21 cellular contexts compared by ENCODE assay signal in genomic region chr13:48449656-48450055, GRCh38. TPM values are rescaled to one million over a fixed set of nuclear protein-coding genes. Genes with fewer than 3 reads are reported as not detected.
DNase-seq lines count a peak whose midpoint lies in the region; ATAC-seq, FAIRE-seq and TF ChIP-seq lines count a peak whose summit lies in the region.
"Had no signal": no experiment of that assay in that cellular context is flagged by ENCODE, and none has a peak within 500 bp of the region (broad histone marks: within the 10 kb centered on the region; RNA-seq: fewer than 3 reads in every experiment).

No MANE protein-coding gene starts in this region.

- no peak for ATAC-seq in activated T-cell treated with anti-CD3 and anti-CD28 coated beads, Interleukin-2, amount 50 U/mL, for 72 hours (replicated peaks in 1 of 2)
- no peak for ATAC-seq in HG03108 (IDR thresholded peaks at IDR 0.05; ENCODE audit: unreplicated experiment)
- ATAC-seq: naive thymus-derived CD4-positive, alpha-beta T cell; Panc1 had no signal

- TF ChIP-seq CTCF in HFFc6 (IDR thresholded peaks at IDR 0.05) = no peak
- no peak for TF ChIP-seq CTCF in osteocyte (IDR thresholded peaks at IDR 0.05)

- H3K36me3 Mint-ChIP-seq in T-helper 2 cell treated with Interferon-gamma antibody and Interleukin-4, amounts not matched to agents 5 μg/mL and 100 μg/mL, for 36 hours (ENCODE audit: low read depth) = peaks cover 50% of the 10 kb centered on the region
- H3K36me3 Mint-ChIP-seq in HFFc6 (ENCODE audit: low read depth) = peaks cover 45% of the 10 kb centered on the region
- peaks cover 26% of the 10 kb centered on the region for H3K36me3 Mint-ChIP-seq in osteocyte (ENCODE audit: unreplicated experiment)
- H3K36me3 Mint-ChIP-seq in activated T-cell treated with anti-CD3 and anti-CD28 coated beads, Interleukin-2, amount 50 U/mL, for 72 hours (ENCODE audit: insufficient read depth in 2 of 2) = peaks cover 28 to 29% of the 10 kb centered on the region in 2 donors

- peak overlapping the region; percentile 66 for H3K4me3 Mint-ChIP-seq in T-helper 2 cell treated with Interferon-gamma antibody and Interleukin-4, amounts not matched to agents 5 μg/mL and 100 μg/mL, for 36 hours
- H3K4me3 Mint-ChIP-seq in HFFc6 = peak overlapping the region; percentile 78
- H3K4me3 Mint-ChIP-seq in osteocyte (ENCODE audit: unreplicated experiment) = peak overlapping the region; percentile 17
- H3K4me3 Mint-ChIP-seq in activated T-cell treated with anti-CD3 and anti-CD28 coated beads, Interleukin-2, amount 50 U/mL, for 72 hours = peak overlapping the region in 1 of 2 donors; percentile 53
- H3K4me3 Mint-ChIP-seq: memory B cell had no signal

- peaks cover 35% of the 10 kb centered on the region for H3K9me3 Mint-ChIP-seq in T-helper 2 cell treated with Interferon-gamma antibody and Interleukin-4, amounts not matched to agents 5 μg/mL and 100 μg/mL, for 36 hours
- peaks cover 31% of the 10 kb centered on the region for H3K9me3 Mint-ChIP-seq in HFFc6
- H3K9me3 Mint-ChIP-seq in osteocyte (ENCODE audit: unreplicated experiment) = peaks cover 19% of the 10 kb centered on the region
- H3K9me3 Mint-ChIP-seq in activated T-cell treated with anti-CD3 and anti-CD28 coated beads, Interleukin-2, amount 50 U/mL, for 72 hours = peaks cover 10 to 11% of the 10 kb centered on the region in 2 donors

- DNase-seq in T-helper 2 cell treated with Interferon-gamma antibody and Interleukin-4, amounts not matched to agents 5 μg/mL and 100 μg/mL, for 36 hours (ENCODE audit: low spot score) = no peak
- DNase-seq in T-helper 2 cell = no peak
- DNase-seq in HFFc6 = peak; percentile 31
- DNase-seq in osteocyte (ENCODE audit: extremely low spot score, unreplicated experiment) = no peak
- no peak for DNase-seq in activated T-cell treated with anti-CD3 and anti-CD28 coated beads, Interleukin-2, amount 50 U/mL, for 72 hours
- no peak for DNase-seq in stimulated activated naive CD4-positive, alpha-beta T cell (lab: John Stamatoyannopoulos, UW)
- DNase-seq: activated gamma-delta T cell treated with Interleukin-2 at 50 U/mL for 16 hours; anterior cingulate cortex; effector CD4-positive, alpha-beta T cell; hippocampal formation; naive thymus-derived CD4-positive, alpha-beta T cell; NCI-H187; NCI-H2227 treated with DMSO at 0.1 percent for 48 hours; posterior cingulate gyrus; sigmoid colon; SK-N-SH; stimulated activated CD4-positive, alpha-beta T cell treated with anti-CD3 and anti-CD28 coated beads, Interleukin-1b, Interleukin-23, amount 100 ng/mL, for 48 hours had no signal

- H3K4me1 Mint-ChIP-seq in T-helper 2 cell treated with Interferon-gamma antibody and Interleukin-4, amounts not matched to agents 5 μg/mL and 100 μg/mL, for 36 hours (ENCODE audit: low read depth) = peaks cover 34% of the 10 kb centered on the region
- peaks cover 57% of the 10 kb centered on the region for H3K4me1 Mint-ChIP-seq in HFFc6 (ENCODE audit: low read depth)
- peaks cover 19% of the 10 kb centered on the region for H3K4me1 Mint-ChIP-seq in osteocyte (ENCODE audit: unreplicated experiment)
- peaks cover 24% of the 10 kb centered on the region for H3K4me1 Mint-ChIP-seq in activated T-cell treated with anti-CD3 and anti-CD28 coated beads, Interleukin-2, amount 50 U/mL, for 72 hours (ENCODE audit: low read depth)

- no peaks in the 10 kb centered on the region for H3K27me3 Mint-ChIP-seq in T-helper 2 cell treated with Interferon-gamma antibody and Interleukin-4, amounts not matched to agents 5 μg/mL and 100 μg/mL, for 36 hours (ENCODE audit: low read depth)
- no peaks in the 10 kb centered on the region for H3K27me3 Mint-ChIP-seq in HFFc6 (ENCODE audit: insufficient read depth)
- no peaks in the 10 kb centered on the region for H3K27me3 Mint-ChIP-seq in osteocyte (ENCODE audit: unreplicated experiment)
- H3K27me3 Mint-ChIP-seq in activated T-cell treated with anti-CD3 and anti-CD28 coated beads, Interleukin-2, amount 50 U/mL, for 72 hours (ENCODE audit: low read depth) = no peaks in the 10 kb centered on the region
- H3K27me3 Mint-ChIP-seq: memory B cell; naive thymus-derived CD4-positive, alpha-beta T cell had no signal

- peak; percentile 80 for FAIRE-seq in endometrium (lab: Jason Lieb, UNC)

- H3K27ac Mint-ChIP-seq in T-helper 2 cell treated with Interferon-gamma antibody and Interleukin-4, amounts not matched to agents 5 μg/mL and 100 μg/mL, for 36 hours = no peak overlapping the region
- peak overlapping the region; percentile 60 for H3K27ac Mint-ChIP-seq in HFFc6
- H3K27ac Mint-ChIP-seq in osteocyte (ENCODE audit: unreplicated experiment) = peak overlapping the region; percentile 63
- no peak overlapping the region for H3K27ac Mint-ChIP-seq in activated T-cell treated with anti-CD3 and anti-CD28 coated beads, Interleukin-2, amount 50 U/mL, for 72 hours
- H3K27ac Mint-ChIP-seq: memory B cell had no signal

RNA-seq across cellular contexts. Expression of gene LPAR6, which starts 36.7 kb away (rescaled TPM):
- total RNA-seq in HFFc6 (2021; fragmentation: NEBNext Ultra II Directional; extraction: Animal tissue kit (Norgen Biotek cat#: 25700)) = 1 to 10 TPM; 4.8 to 6.7 (median 5.7) TPM
- total RNA-seq in osteocyte = 10.1 and 13.0 TPM in 2 replicates
- total RNA-seq in activated T-cell treated with anti-CD3 and anti-CD28 coated beads, Interleukin-2, amount 50 U/mL, for 72 hours = 10 to 100 TPM in 1 of 2 donors, 1 to 10 TPM in 1; 3.3 to 11.9 TPM

Comparison
In these comparisons a context has a peak if more than half of its experiments do, and no peak if none do; other contexts are left out.
1. H3K27ac Mint-ChIP-seq: peak in HFFc6 (single experiment) and osteocyte (single experiment); none in T-helper 2 cell treated with Interferon-gamma antibody and Interleukin-4, amounts not matched to agents 5 μg/mL and 100 μg/mL, for 36 hours (single experiment) and activated T-cell treated with anti-CD3 and anti-CD28 coated beads, Interleukin-2, amount 50 U/mL, for 72 hours (single experiment).